In genomic region chr20:57649617-57650015, GRCh38 we compare ENCODE assay signal across 16 cellular contexts.
"Had no signal": no experiment of that assay in that cellular context is flagged by ENCODE, and none has a peak within 500 bp of the region (broad histone marks: within the 10 kb centered on the region; RNA-seq: fewer than 3 reads in every experiment).

No MANE protein-coding gene starts in this region.

- H3K4me1 ChIP-seq: breast epithelium, prostate gland, right lobe of liver had no signal

- H3K27ac ChIP-seq: breast epithelium, gastroesophageal sphincter, prostate gland, right lobe of liver had no signal

- H3K36me3 ChIP-seq: breast epithelium, right lobe of liver had no signal

- ATAC-seq: activated CD4-positive, alpha-beta T cell treated with anti-CD3 and anti-CD28 coated beads for 36 hours; activated CD8-positive, alpha-beta T cell treated with anti-CD3 and anti-CD28 coated beads, Interleukin-2, amount 10 ng/mL, durations not matched to agents 7 days and 5 days; gastroesophageal sphincter; mucosa of descending colon; naive thymus-derived CD8-positive, alpha-beta T cell; right lobe of liver; stimulated activated naive B cell treated with anti-CD40 and anti-IgM and Interleukin-4, amounts not matched to agents 10 μg/mL and 1 μg/mL and 100 μg/mL, for 72 hours had no signal

- H3K27me3 ChIP-seq: breast epithelium, gastroesophageal sphincter, right lobe of liver had no signal

- DNase-seq: activated CD4-positive, alpha-beta T cell treated with anti-CD3 and anti-CD28 coated beads for 36 hours; activated CD8-positive, alpha-beta T cell treated with anti-CD3 and anti-CD28 coated beads, Interleukin-2, amount 10 ng/mL, durations not matched to agents 7 days and 5 days; activated gamma-delta T cell; activated naive CD8-positive, alpha-beta T cell treated with anti-CD3 and anti-CD28 coated beads, Interleukin-2, amount 10 ng/mL, durations not matched to agents 7 days and 5 days; anterior cingulate cortex; effector CD4-positive, alpha-beta T cell; hippocampal formation; mucosa of descending colon; stimulated activated naive B cell treated with anti-CD40 and anti-IgM and Interleukin-4, amounts not matched to agents 10 μg/mL and 1 μg/mL and 100 μg/mL, for 72 hours; SW 1271; trophoblast cell had no signal

- H3K9me3 ChIP-seq: gastroesophageal sphincter, mucosa of descending colon, prostate gland, right lobe of liver had no signal

- H3K4me3 ChIP-seq: breast epithelium, gastroesophageal sphincter, mucosa of descending colon, prostate gland, right lobe of liver had no signal
